ENCODE assay signal across 1 cellular context in genomic region chr20:56360133-56360898, GRCh38.
TF ChIP-seq lines count a peak whose summit lies in the region.

No MANE protein-coding gene starts in this region.

TF ChIP-seq in HepG2, 621 proteins besides CTCF, POLR2A, EP300 and RAD21 (continued from another document and continues in another):
- TF ChIP-seq ZNF710 (CRISPR knock-in tag; IDR thresholded peaks at IDR 0.05; ENCODE audit: borderline replicate concordance) (peak; percentile 13; the same call in 1 of the 2 replicates), ZHX1 (CRISPR knock-in tag; IDR thresholded peaks at IDR 0.05; ENCODE audit: low read depth) (no peak), CBFB (CRISPR knock-in tag; IDR thresholded peaks at IDR 0.05) (no peak), MIER2 (CRISPR knock-in tag; IDR thresholded peaks at IDR 0.05) (peak; percentile 48; the same call in 1 of the 2 replicates), SIX1 (CRISPR knock-in tag; IDR thresholded peaks at IDR 0.05; ENCODE audit: borderline replicate concordance) (no peak), MTA1 (CRISPR knock-in tag; IDR thresholded peaks at IDR 0.05; ENCODE audit: borderline replicate concordance) (peak; percentile 77; the same call in 1 of the 2 replicates), ZNF510 (CRISPR knock-in tag; IDR thresholded peaks at IDR 0.05; ENCODE audit: low read depth) (no peak), KDM5B (CRISPR knock-in tag; IDR thresholded peaks at IDR 0.05; ENCODE audit: borderline replicate concordance) (peak; percentile 28; the same call in 1 of the 2 replicates), IRF2 (CRISPR knock-in tag; IDR thresholded peaks at IDR 0.05) (0 out of 2 replicates have a peak, but pooled peaks have one; percentile 20), CREBL2 (CRISPR knock-in tag; IDR thresholded peaks at IDR 0.05; ENCODE audit: borderline replicate concordance) (no peak; the same call in 1 of the 2 replicates), ZHX2 (IDR thresholded peaks at IDR 0.05; ENCODE audit: low read depth) (no peak), ZHX2 (CRISPR knock-in tag; IDR thresholded peaks at IDR 0.05; ENCODE audit: borderline replicate concordance) (no peak), ZNF264 (CRISPR knock-in tag; IDR thresholded peaks at IDR 0.05) (no peak), NFYB (CRISPR knock-in tag; IDR thresholded peaks at IDR 0.05) (no peak), ZBTB8A (CRISPR knock-in tag; IDR thresholded peaks at IDR 0.05; ENCODE audit: borderline replicate concordance, low read depth) (peak; percentile 78; the same call in 1 of the 2 replicates), HMGA1 (CRISPR knock-in tag; conservative IDR thresholded peaks at IDR 0.05) (no peak), HIVEP1 (CRISPR knock-in tag; IDR thresholded peaks at IDR 0.05) (0 out of 2 replicates have a peak, but pooled peaks have one; percentile 26), CEBPB (IDR thresholded peaks at IDR 0.05; ENCODE audit: borderline replicate concordance, low read depth, low read length) (no peak), SATB2 (CRISPR knock-in tag; IDR thresholded peaks at IDR 0.05) (no peak), SALL1 (CRISPR knock-in tag; IDR thresholded peaks at IDR 0.05) (peak; percentile 57), MED13 (CRISPR knock-in tag; IDR thresholded peaks at IDR 0.05) (no peak), ZNF501 (CRISPR knock-in tag; IDR thresholded peaks at IDR 0.05) (peak; percentile 46; the same call in 1 of the 2 replicates), BATF2 (CRISPR knock-in tag; IDR thresholded peaks at IDR 0.05) (no peak), ZNF572 (CRISPR knock-in tag; IDR thresholded peaks at IDR 0.05) (no peak), CCAR2 (optimal IDR thresholded peaks at IDR 0.05; ENCODE audit: low read depth, low read length) (no peak), JUN (CRISPR knock-in tag; IDR thresholded peaks at IDR 0.05) (no peak), ZSCAN30 (CRISPR knock-in tag; IDR thresholded peaks at IDR 0.05) (no peak), ZNF670 (CRISPR knock-in tag; IDR thresholded peaks at IDR 0.05; ENCODE audit: borderline replicate concordance) (no peak), ZBTB14 (CRISPR knock-in tag; IDR thresholded peaks at IDR 0.05) (no peak; the same call in 1 of the 2 replicates), ATAD3A (CRISPR knock-in tag; IDR thresholded peaks at IDR 0.05) (no peak), KLF6 (CRISPR knock-in tag; IDR thresholded peaks at IDR 0.05) (no peak), HMGXB4 (CRISPR knock-in tag; IDR thresholded peaks at IDR 0.05; ENCODE audit: borderline replicate concordance in 1 of 2, low read depth in 1 of 2) (peak; percentile 42 to 66; a peak in 3 of 4 replicates), ZNF766 (CRISPR knock-in tag; IDR thresholded peaks at IDR 0.05; ENCODE audit: borderline replicate concordance) (0 out of 2 replicates have a peak, but pooled peaks have one; percentile 48), MAX (IDR thresholded peaks at IDR 0.05) (no peak; the same call in 1 of the 2 replicates), ZNF33B (CRISPR knock-in tag; IDR thresholded peaks at IDR 0.05) (peak; percentile 65; the same call in 1 of the 2 replicates), CEBPG (CRISPR knock-in tag; IDR thresholded peaks at IDR 0.05) (no peak), SPEN (CRISPR knock-in tag; IDR thresholded peaks at IDR 0.05; ENCODE audit: low read depth) (0 out of 2 replicates have a peak, but pooled peaks have one; percentile 12), RBM22 (optimal IDR thresholded peaks at IDR 0.05; ENCODE audit: low read length) (no peak), NR2F6 (IDR thresholded peaks at IDR 0.05) (no peak; the same call in 1 of the 2 replicates), NR2F6 (CRISPR knock-in tag; IDR thresholded peaks at IDR 0.05) (peak; percentile 48; the same call in 1 of the 2 replicates), HOXA5 (CRISPR knock-in tag; IDR thresholded peaks at IDR 0.05) (0 out of 2 replicates have a peak, but pooled peaks have one; percentile 52), TMF1 (CRISPR knock-in tag; IDR thresholded peaks at IDR 0.05; ENCODE audit: low read depth) (no peak), ZNF746 (CRISPR knock-in tag; IDR thresholded peaks at IDR 0.05) (peak; percentile 15; the same call in 1 of the 2 replicates), NR1H2 (CRISPR knock-in tag; IDR thresholded peaks at IDR 0.05; ENCODE audit: borderline replicate concordance, low read depth) (no peak), XRCC5 (optimal IDR thresholded peaks at IDR 0.05; ENCODE audit: low read length) (peak; percentile 52), PHF8 (CRISPR knock-in tag; IDR thresholded peaks at IDR 0.05) (peak; percentile 60), ZSCAN21 (CRISPR knock-in tag; IDR thresholded peaks at IDR 0.05; ENCODE audit: borderline replicate concordance) (peak; percentile 75), DDIT3 (CRISPR knock-in tag; IDR thresholded peaks at IDR 0.05) (no peak), FOXO4 (CRISPR knock-in tag; conservative IDR thresholded peaks at IDR 0.05) (no peak)
